10 cellular contexts compared by ENCODE assay signal in genomic region chr5:1118231-1118698, GRCh38. TPM values are rescaled to one million over a fixed set of nuclear protein-coding genes. Genes with fewer than 3 reads are reported as not detected.
DNase-seq lines count a peak whose midpoint lies in the region; ATAC-seq and TF ChIP-seq lines count a peak whose summit lies in the region.
"Had no signal": no experiment of that assay in that cellular context is flagged by ENCODE, and none has a peak within 500 bp of the region (broad histone marks: within the 10 kb centered on the region; RNA-seq: fewer than 3 reads in every experiment).

No MANE protein-coding gene starts in this region.

- H3K36me3 ChIP-seq in BE2C, result no peaks in the 10 kb centered on the region

- H3K9me3 Mint-ChIP-seq in mesothelial cell of epicardium, result no peaks in the 10 kb centered on the region
- H3K9me3 Mint-ChIP-seq in activated naive CD4-positive, alpha-beta T cell treated with anti-CD3 and anti-CD28 coated beads, Interleukin-2, amount 10 ng/mL, durations not matched to agents 7 days and 5 days, result no peaks in the 10 kb centered on the region
- H3K9me3 Mint-ChIP-seq: activated T-cell treated with anti-CD3 and anti-CD28 coated beads, Interleukin-2, amount 50 U/mL, for 24 hours; natural killer cell treated with Interleukin-12 subunit alpha and Interleukin-12 subunit beta and Interleukin-15 and Interleukin-18, amount 100 ng/mL, for 72 hours had no signal

- no peak for TF ChIP-seq CTCF in BE2C (IDR thresholded peaks at IDR 0.05; ENCODE audit: low read depth, low read length)
- no peak for TF ChIP-seq CTCF in mesothelial cell of epicardium (IDR thresholded peaks at IDR 0.05; ENCODE audit: unreplicated experiment)

- peaks cover 28% of the 10 kb centered on the region for H3K4me1 ChIP-seq in BE2C

- DNase-seq in BE2C, result peak; percentile 66
- peak; percentile 78 for DNase-seq in NCI-H2029 treated with DMSO at 0.1 percent for 48 hours (lab: John Stamatoyannopoulos, UW)
- peak; percentile 94 for DNase-seq in amniotic epithelial cell (ENCODE audit: low read depth)
- DNase-seq in mesothelial cell of epicardium (ENCODE audit: low spot score in 2 of 2, unreplicated experiment in 2 of 2), result peak in 1 of 2 experiments; percentile 70
- no peak for DNase-seq in activated CD4-positive, CD25-positive, alpha-beta regulatory T cell (lab: John Stamatoyannopoulos, UW)
- DNase-seq in stimulated activated CD4-positive, alpha-beta T cell treated with anti-CD3 and anti-CD28 coated beads, Interleukin-2, amount 100 ng/mL, for 48 hours, result no peak
- DNase-seq in activated naive CD4-positive, alpha-beta T cell treated with anti-CD3 and anti-CD28 coated beads, Interleukin-2, amount 10 ng/mL, durations not matched to agents 7 days and 5 days, result no peak
- DNase-seq: activated T-cell treated with anti-CD3 and anti-CD28 coated beads, Interleukin-2, amount 50 U/mL, for 24 hours had no signal

- peaks cover 30% of the 10 kb centered on the region for H3K27me3 Mint-ChIP-seq in mesothelial cell of epicardium (ENCODE audit: low read depth)
- peaks cover 77% of the 10 kb centered on the region for H3K27me3 Mint-ChIP-seq in activated naive CD4-positive, alpha-beta T cell treated with anti-CD3 and anti-CD28 coated beads, Interleukin-2, amount 10 ng/mL, durations not matched to agents 7 days and 5 days
- H3K27me3 Mint-ChIP-seq: activated T-cell treated with anti-CD3 and anti-CD28 coated beads, Interleukin-2, amount 50 U/mL, for 24 hours; natural killer cell treated with Interleukin-12 subunit alpha and Interleukin-12 subunit beta and Interleukin-15 and Interleukin-18, amount 100 ng/mL, for 72 hours had no signal

- no peak for ATAC-seq in GM19023 (IDR thresholded peaks at IDR 0.05; ENCODE audit: unreplicated experiment)
- ATAC-seq: natural killer cell treated with Interleukin-12 subunit alpha and Interleukin-12 subunit beta and Interleukin-15 and Interleukin-18, amount 100 ng/mL, for 72 hours had no signal

- H3K4me3 Mint-ChIP-seq in mesothelial cell of epicardium, result peak overlapping the region; percentile 6
- H3K4me3 Mint-ChIP-seq in activated naive CD4-positive, alpha-beta T cell treated with anti-CD3 and anti-CD28 coated beads, Interleukin-2, amount 10 ng/mL, durations not matched to agents 7 days and 5 days, result no peak overlapping the region
- H3K4me3 Mint-ChIP-seq: activated T-cell treated with anti-CD3 and anti-CD28 coated beads, Interleukin-2, amount 50 U/mL, for 24 hours; natural killer cell treated with Interleukin-12 subunit alpha and Interleukin-12 subunit beta and Interleukin-15 and Interleukin-18, amount 100 ng/mL, for 72 hours had no signal

- H3K36me3 Mint-ChIP-seq in mesothelial cell of epicardium, result no peaks in the 10 kb centered on the region
- no peaks in the 10 kb centered on the region for H3K36me3 Mint-ChIP-seq in activated naive CD4-positive, alpha-beta T cell treated with anti-CD3 and anti-CD28 coated beads, Interleukin-2, amount 10 ng/mL, durations not matched to agents 7 days and 5 days
- H3K36me3 Mint-ChIP-seq: natural killer cell treated with Interleukin-12 subunit alpha and Interleukin-12 subunit beta and Interleukin-15 and Interleukin-18, amount 100 ng/mL, for 72 hours had no signal

- no peaks in the 10 kb centered on the region for H3K9me3 ChIP-seq in BE2C

- H3K4me3 ChIP-seq in BE2C (ENCODE audit: low read depth, low read length), result no peak overlapping the region

- H3K27me3 ChIP-seq in BE2C, result no peaks in the 10 kb centered on the region

- CTCF ChIA-PET in activated naive CD4-positive, alpha-beta T cell treated with anti-CD3 and anti-CD28 coated beads, Interleukin-2, amount 10 ng/mL, durations not matched to agents 7 days and 5 days (lab: Charles Lee), result no interaction called here

- H3K4me1 Mint-ChIP-seq in mesothelial cell of epicardium, result peaks cover 22% of the 10 kb centered on the region
- peaks cover 2% of the 10 kb centered on the region for H3K4me1 Mint-ChIP-seq in activated naive CD4-positive, alpha-beta T cell treated with anti-CD3 and anti-CD28 coated beads, Interleukin-2, amount 10 ng/mL, durations not matched to agents 7 days and 5 days

- peak overlapping the region; percentile 86 for H3K27ac Mint-ChIP-seq in mesothelial cell of epicardium
- no peak overlapping the region for H3K27ac Mint-ChIP-seq in activated naive CD4-positive, alpha-beta T cell treated with anti-CD3 and anti-CD28 coated beads, Interleukin-2, amount 10 ng/mL, durations not matched to agents 7 days and 5 days
- H3K27ac Mint-ChIP-seq: activated T-cell treated with anti-CD3 and anti-CD28 coated beads, Interleukin-2, amount 50 U/mL, for 24 hours; natural killer cell treated with Interleukin-12 subunit alpha and Interleukin-12 subunit beta and Interleukin-15 and Interleukin-18, amount 100 ng/mL, for 72 hours had no signal

RNA-seq across cellular contexts. Expression of gene SLC12A7, which starts 6.4 kb away (rescaled TPM):
- 44.2 TPM for polyA plus RNA-seq in BE2C (2012; ENCODE audit: insufficient read depth, insufficient read length, low read depth)
- total RNA-seq in mesothelial cell of epicardium, result 33.5 to 34.9 TPM (median 33.6 TPM) in 3 replicates

Comparison
In these comparisons a context has a peak if more than half of its experiments do, and no peak if none do; other contexts are left out.
1. DNase-seq: peak in BE2C (single experiment), NCI-H2029 treated with DMSO at 0.1 percent for 48 hours (single experiment) and amniotic epithelial cell (single experiment); none in activated CD4-positive, CD25-positive, alpha-beta regulatory T cell (0 of 4), stimulated activated CD4-positive, alpha-beta T cell treated with anti-CD3 and anti-CD28 coated beads, Interleukin-2, amount 100 ng/mL, for 48 hours (0 of 2) and activated naive CD4-positive, alpha-beta T cell treated with anti-CD3 and anti-CD28 coated beads, Interleukin-2, amount 10 ng/mL, durations not matched to agents 7 days and 5 days (single experiment).